Comparison of ENCODE assay signal across 1 cellular context in the genomic region with DNA sequence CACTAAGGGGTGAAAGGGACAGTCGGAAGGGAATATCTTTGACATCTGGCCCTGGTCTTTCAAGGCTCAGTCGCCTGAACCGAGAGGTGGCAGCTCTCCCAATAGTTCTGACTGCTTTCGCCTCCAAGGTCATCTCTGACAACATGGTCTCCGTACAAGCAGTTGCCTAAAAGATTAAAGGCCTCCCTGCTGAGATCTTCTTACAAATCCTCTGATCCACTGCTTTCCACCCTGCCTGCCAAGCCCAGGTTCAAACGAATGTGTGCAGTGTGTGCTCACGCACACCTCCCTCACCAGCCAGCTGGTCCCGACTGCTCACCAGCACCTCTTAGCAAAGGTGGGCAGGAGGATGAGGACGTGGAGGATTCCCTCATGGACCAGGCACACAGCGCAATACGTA.
TF ChIP-seq lines count a peak whose summit lies in the region.

No MANE protein-coding gene starts in this region.

TF ChIP-seq in HepG2, 621 proteins besides CTCF, POLR2A, EP300 and RAD21:
- TF ChIP-seq ERF (CRISPR knock-in tag; IDR thresholded peaks at IDR 0.05) (no peak), ZNF564 (CRISPR knock-in tag; IDR thresholded peaks at IDR 0.05) (no peak), ZMYM4 (CRISPR knock-in tag; IDR thresholded peaks at IDR 0.05) (no peak), MAX (IDR thresholded peaks at IDR 0.05) (no peak), ZNF607 (CRISPR knock-in tag; IDR thresholded peaks at IDR 0.05; ENCODE audit: borderline replicate concordance) (no peak), ZNF761 (CRISPR knock-in tag; conservative IDR thresholded peaks at IDR 0.05) (no peak), AKAP8 (CRISPR knock-in tag; IDR thresholded peaks at IDR 0.05) (no peak), ZFP1 (CRISPR knock-in tag; IDR thresholded peaks at IDR 0.05) (no peak), SMYD3 (CRISPR knock-in tag; IDR thresholded peaks at IDR 0.05) (no peak), CBX1 (IDR thresholded peaks at IDR 0.05; ENCODE audit: low read depth) (no peak), SATB2 (CRISPR knock-in tag; IDR thresholded peaks at IDR 0.05) (no peak), CREBL2 (CRISPR knock-in tag; IDR thresholded peaks at IDR 0.05; ENCODE audit: borderline replicate concordance) (no peak), GLMP (CRISPR knock-in tag; IDR thresholded peaks at IDR 0.05; ENCODE audit: borderline replicate concordance) (no peak), HIVEP1 (CRISPR knock-in tag; IDR thresholded peaks at IDR 0.05) (no peak), ZNF234 (CRISPR knock-in tag; conservative IDR thresholded peaks at IDR 0.05) (no peak), STAG1 (CRISPR knock-in tag; IDR thresholded peaks at IDR 0.05) (no peak)
- TF ChIP-seq, protein P1, sequence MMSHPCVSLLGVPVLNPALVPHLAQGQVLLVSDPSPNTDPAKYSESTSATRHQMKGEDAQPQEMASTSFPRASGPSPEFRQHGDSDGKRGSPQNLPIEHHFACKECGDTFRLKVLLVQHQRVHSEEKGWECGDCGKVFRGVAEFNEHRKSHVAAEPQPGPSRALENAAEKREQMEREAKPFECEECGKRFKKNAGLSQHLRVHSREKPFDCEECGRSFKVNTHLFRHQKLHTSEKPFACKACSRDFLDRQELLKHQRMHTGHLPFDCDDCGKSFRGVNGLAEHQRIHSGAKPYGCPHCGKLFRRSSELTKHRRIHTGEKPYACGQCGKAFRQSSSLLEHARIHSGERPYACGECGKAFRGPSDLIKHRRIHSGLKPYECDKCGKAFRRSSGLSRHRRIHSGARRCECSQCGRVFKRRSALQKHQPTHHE (CRISPR knock-in tag; IDR thresholded peaks at IDR 0.05; ENCODE audit: borderline replicate concordance): no peak
- TF ChIP-seq, protein P2, sequence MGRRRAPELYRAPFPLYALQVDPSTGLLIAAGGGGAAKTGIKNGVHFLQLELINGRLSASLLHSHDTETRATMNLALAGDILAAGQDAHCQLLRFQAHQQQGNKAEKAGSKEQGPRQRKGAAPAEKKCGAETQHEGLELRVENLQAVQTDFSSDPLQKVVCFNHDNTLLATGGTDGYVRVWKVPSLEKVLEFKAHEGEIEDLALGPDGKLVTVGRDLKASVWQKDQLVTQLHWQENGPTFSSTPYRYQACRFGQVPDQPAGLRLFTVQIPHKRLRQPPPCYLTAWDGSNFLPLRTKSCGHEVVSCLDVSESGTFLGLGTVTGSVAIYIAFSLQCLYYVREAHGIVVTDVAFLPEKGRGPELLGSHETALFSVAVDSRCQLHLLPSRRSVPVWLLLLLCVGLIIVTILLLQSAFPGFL (CRISPR knock-in tag; IDR thresholded peaks at IDR 0.05): no peak
